In the genomic region with DNA sequence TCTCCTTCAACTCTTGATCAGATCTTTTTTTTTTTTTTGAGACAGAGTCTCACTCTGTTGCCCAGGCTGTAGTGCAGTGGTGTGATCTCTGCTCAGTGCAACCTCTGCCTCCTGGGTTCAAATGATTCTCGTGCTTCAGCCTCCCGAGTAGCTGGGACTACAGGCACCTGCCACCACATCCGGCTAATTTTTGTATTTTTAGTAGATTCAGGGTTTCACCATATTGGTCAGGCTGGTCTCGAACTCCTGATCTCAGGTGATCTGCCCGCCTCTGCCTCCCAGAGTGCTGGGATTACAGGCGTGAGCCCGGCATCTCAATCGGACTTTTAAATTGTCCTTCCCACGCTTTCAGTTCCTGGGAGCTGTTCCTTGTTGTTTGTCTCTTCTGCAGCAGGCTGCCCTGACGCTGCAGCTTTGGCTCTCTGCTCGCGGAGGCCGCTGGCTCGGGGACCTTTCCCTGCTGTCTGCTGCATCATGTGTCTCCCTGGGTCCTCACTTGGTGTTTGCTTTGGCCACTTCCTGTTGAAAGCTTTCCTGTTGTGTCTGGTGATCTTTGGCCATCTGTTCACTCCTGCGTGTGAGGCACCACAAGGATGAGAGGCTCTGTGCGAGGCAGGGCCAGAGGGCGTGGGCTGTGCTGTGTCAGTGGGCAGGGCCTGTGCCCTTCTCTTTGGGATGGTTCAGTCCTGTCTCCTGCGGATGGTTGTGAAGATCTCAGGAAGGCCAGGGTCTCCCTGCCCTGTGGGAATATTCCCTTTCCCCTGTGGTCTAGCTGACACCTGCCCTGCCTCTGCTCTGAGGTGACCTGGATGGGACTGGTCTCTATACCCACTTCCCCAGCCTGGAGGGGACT, we compare ENCODE assay signal across 13 cellular contexts. TPM values are rescaled to one million over a fixed set of nuclear protein-coding genes. Genes with fewer than 3 reads are reported as not detected.
A peak's percentile ranks its signal among the peaks of the same experiment; 100 is the strongest.
DNase-seq lines count a peak whose midpoint lies in the region; ATAC-seq and TF ChIP-seq lines count a peak whose summit lies in the region.
"Had no signal": no experiment of that assay in that cellular context is flagged by ENCODE, and none has a peak within 500 bp of the region (broad histone marks: within the 10 kb centered on the region; RNA-seq: fewer than 3 reads in every experiment).

No MANE protein-coding gene starts in this region.

- no TSS peak for BruUV-seq in Caco-2 (replicated peaks; lab: Mats Ljungman, UMichigan)

- peaks cover 10% of the 10 kb centered on the region for H3K36me3 Mint-ChIP-seq in Caco-2 (ENCODE audit: insufficient read depth, unreplicated experiment)
- no peaks in the 10 kb centered on the region for H3K36me3 Mint-ChIP-seq in CD4-positive, alpha-beta T cell (ENCODE audit: low read depth)
- H3K36me3 Mint-ChIP-seq in naive thymus-derived CD8-positive, alpha-beta T cell = peaks cover 0 to 4% (median 0%) of the 10 kb centered on the region in 3 donors

- peak overlapping the region; percentile 63 for H3K27ac Mint-ChIP-seq in Caco-2 (ENCODE audit: unreplicated experiment)
- no peak overlapping the region for H3K27ac Mint-ChIP-seq in CD4-positive, alpha-beta T cell
- peak overlapping the region in 2 of 10 donors; percentile 55 to 80 for H3K27ac Mint-ChIP-seq in naive thymus-derived CD8-positive, alpha-beta T cell
- H3K27ac Mint-ChIP-seq: activated CD8-positive, alpha-beta T cell treated with anti-CD3 and anti-CD28 coated beads, Interleukin-2, amount 10 ng/mL, durations not matched to agents 7 days and 5 days; HFFc6 had no signal

- peak overlapping the region; percentile 16 for H4K8ac ChIP-seq in mesenchymal stem cell (ENCODE audit: low read length)

- H3K9ac ChIP-seq in mesenchymal stem cell (ENCODE audit: low read length) = no peak overlapping the region

- H2BK5ac ChIP-seq in mesenchymal stem cell (ENCODE audit: low read depth, low read length, poor library complexity, severe bottlenecking) = no peak overlapping the region

- WGBS in mesenchymal stem cell = 81% methylated on average over 18 of the region's 18 CpGs

- no peak overlapping the region for H3K23ac ChIP-seq in mesenchymal stem cell (ENCODE audit: low read length in 2 of 2)

- DNase-seq in Caco-2 = no peak
- peak; percentile 72 for DNase-seq in NCI-H69 (lab: John Stamatoyannopoulos, UW)
- DNase-seq in cerebellar nuclear complex (lab: John Stamatoyannopoulos, UW) = peak; percentile 63 to 70
- peak; percentile 85 for DNase-seq in mesenchymal stem cell
- DNase-seq in CD4-positive, alpha-beta T cell = no peak
- no peak for DNase-seq in NCI-H446 (lab: John Stamatoyannopoulos, UW)
- no peak for DNase-seq in naive thymus-derived CD8-positive, alpha-beta T cell
- DNase-seq: activated CD8-positive, alpha-beta T cell treated with anti-CD3 and anti-CD28 coated beads, Interleukin-2, amount 10 ng/mL, durations not matched to agents 7 days and 5 days; BE2C; HFFc6; NCI-H526 had no signal

- no peak for TF ChIP-seq CTCF in Caco-2 (IDR thresholded peaks at IDR 0.05; ENCODE audit: insufficient read depth in 1 of 2, low read depth in 1 of 2, low read length in 1 of 2, severe bottlenecking in 1 of 2, unreplicated experiment in 1 of 2)
- no peak for TF ChIP-seq CTCF in CD4-positive, alpha-beta T cell (IDR thresholded peaks at IDR 0.05)

- no peak overlapping the region for H2AFZ ChIP-seq in mesenchymal stem cell (ENCODE audit: low read depth, low read length)

- no peaks in the 10 kb centered on the region for H3K9me3 ChIP-seq in Caco-2
- no peaks in the 10 kb centered on the region for H3K9me3 ChIP-seq in mesenchymal stem cell (ENCODE audit: control insufficient read depth, low read length)
- H3K9me3 ChIP-seq in CD4-positive, alpha-beta T cell (ENCODE audit: control insufficient read depth, low read length) = no peaks in the 10 kb centered on the region
- H3K9me3 ChIP-seq: BE2C, tibial nerve had no signal

- no peak overlapping the region for H3K14ac ChIP-seq in mesenchymal stem cell (ENCODE audit: low read length in 2 of 2)

- no peak overlapping the region for H3K27ac ChIP-seq in mesenchymal stem cell (ENCODE audit: low read length, poor library complexity, severe bottlenecking)
- H3K27ac ChIP-seq in CD4-positive, alpha-beta T cell (ENCODE audit: low read depth, low read length) = no peak overlapping the region

- H3K4me1 Mint-ChIP-seq in Caco-2 (ENCODE audit: low read depth, unreplicated experiment) = no peaks in the 10 kb centered on the region
- H3K4me1 Mint-ChIP-seq in CD4-positive, alpha-beta T cell (ENCODE audit: low read depth) = no peaks in the 10 kb centered on the region
- H3K4me1 Mint-ChIP-seq in naive thymus-derived CD8-positive, alpha-beta T cell = peaks cover 0 to 5% (median 0%) of the 10 kb centered on the region in 4 donors

- no peak overlapping the region for H2BK12ac ChIP-seq in mesenchymal stem cell (ENCODE audit: low read length in 2 of 2)

- H3K18ac ChIP-seq in mesenchymal stem cell (ENCODE audit: low read depth in 1 of 2, low read length in 2 of 2) = no peak overlapping the region

- no peak overlapping the region for H2AK5ac ChIP-seq in mesenchymal stem cell (ENCODE audit: low read length, severe bottlenecking)

- ATAC-seq in CD4-positive, alpha-beta T cell (ENCODE audit: poor library complexity) = no peak
- ATAC-seq in naive thymus-derived CD8-positive, alpha-beta T cell = no peak
- no peak for ATAC-seq in GM21576 (IDR thresholded peaks at IDR 0.05; ENCODE audit: unreplicated experiment)
- ATAC-seq: activated CD8-positive, alpha-beta T cell treated with anti-CD3 and anti-CD28 coated beads, Interleukin-2, amount 10 ng/mL, durations not matched to agents 7 days and 5 days had no signal

- no peaks in the 10 kb centered on the region for H3K27me3 Mint-ChIP-seq in Caco-2 (ENCODE audit: insufficient read depth, unreplicated experiment)
- no peaks in the 10 kb centered on the region for H3K27me3 Mint-ChIP-seq in CD4-positive, alpha-beta T cell
- no peaks in the 10 kb centered on the region for H3K27me3 Mint-ChIP-seq in naive thymus-derived CD8-positive, alpha-beta T cell

- peak overlapping the region in 1 of 2 experiments; percentile 37 for H3K4ac ChIP-seq in mesenchymal stem cell (ENCODE audit: low read depth in 1 of 2, low read length in 2 of 2)

- peaks cover 4% of the 10 kb centered on the region for H3K79me1 ChIP-seq in mesenchymal stem cell (replicated peaks; ENCODE audit: low read length, poor library complexity, severe bottlenecking)

- intact Hi-C loops in Caco-2 (cut with micrococcal nuclease; ENCODE audit: unreplicated experiment) = no loop called here
- intact Hi-C loops in CD4-positive, alpha-beta T cell (cut with DNase I, micrococcal nuclease) = no loop called here

- H3K4me2 ChIP-seq in mesenchymal stem cell (ENCODE audit: low read length, poor library complexity, severe bottlenecking) = no peak overlapping the region

- POLR2A ChIA-PET in Caco-2 (lab: Charles Lee) = no interaction called here
- POLR2A ChIA-PET in CD4-positive, alpha-beta T cell (lab: Charles Lee) = no interaction called here
- POLR2A ChIA-PET in naive thymus-derived CD8-positive, alpha-beta T cell (lab: Charles Lee) = no interaction called here

- peaks cover 4% of the 10 kb centered on the region for H3K36me3 ChIP-seq in Caco-2 (ENCODE audit: control insufficient read depth, insufficient read depth, low read length)
- H3K36me3 ChIP-seq in mesenchymal stem cell (ENCODE audit: control insufficient read depth in 1 of 2, insufficient read depth in 2 of 2, low read depth in 1 of 2, low read length in 2 of 2) = peaks cover 11 to 53% of the 10 kb centered on the region in 2 experiments
- H3K36me3 ChIP-seq: BE2C had no signal

- H2BK15ac ChIP-seq in mesenchymal stem cell (ENCODE audit: low read depth, poor library complexity, severe bottlenecking) = no peak overlapping the region

- H3K4me3 ChIP-seq in Caco-2 (ENCODE audit: low read depth, low read length) = no peak overlapping the region
- H3K4me3 ChIP-seq in mesenchymal stem cell (ENCODE audit: insufficient read depth in 1 of 2, low read depth in 1 of 2, low read length in 2 of 2) = no peak overlapping the region
- H3K4me3 ChIP-seq: tibial nerve had no signal

- CTCF ChIA-PET in Caco-2 (lab: Charles Lee) = interaction anchor here (0.6 to 0.9 kb wide), 2 partner anchors 29 to 60 kb away, joined by 3 to 5 read pairs; no protein-coding TSS in a partner anchor
- CTCF ChIA-PET in CD4-positive, alpha-beta T cell (lab: Charles Lee) = no interaction called here

- H4K91ac ChIP-seq in mesenchymal stem cell (ENCODE audit: low read length) = peak overlapping the region; percentile 8

- H3K4me1 ChIP-seq in Caco-2 = no peaks in the 10 kb centered on the region
- peaks cover 8% of the 10 kb centered on the region for H3K4me1 ChIP-seq in mesenchymal stem cell (ENCODE audit: control insufficient read depth, insufficient read depth, low read depth, low read length)
- H3K4me1 ChIP-seq: BE2C had no signal

- H2BK120ac ChIP-seq in mesenchymal stem cell (ENCODE audit: low read depth, low read length) = no peak overlapping the region

- H3K27me3 ChIP-seq in Caco-2 (replicated peaks; ENCODE audit: control insufficient read depth, insufficient read depth, low read length) (no peaks in the 10 kb centered on the region), mesenchymal stem cell (ENCODE audit: control insufficient read depth in 1 of 2, insufficient read depth in 1 of 2, low read length in 2 of 2) (no peaks in the 10 kb centered on the region)
- H3K27me3 ChIP-seq in CD4-positive, alpha-beta T cell (ENCODE audit: control insufficient read depth, insufficient read depth, low read length) = no peaks in the 10 kb centered on the region
- H3K27me3 ChIP-seq: BE2C, tibial nerve had no signal

- H3K9me3 Mint-ChIP-seq in Caco-2 (ENCODE audit: unreplicated experiment) = no peaks in the 10 kb centered on the region
- H3K9me3 Mint-ChIP-seq in CD4-positive, alpha-beta T cell = no peaks in the 10 kb centered on the region
- no peaks in the 10 kb centered on the region for H3K9me3 Mint-ChIP-seq in naive thymus-derived CD8-positive, alpha-beta T cell
- H3K9me3 Mint-ChIP-seq: HFFc6 had no signal

- H3K4me3 Mint-ChIP-seq in Caco-2 (ENCODE audit: unreplicated experiment) = no peak overlapping the region
- no peak overlapping the region for H3K4me3 Mint-ChIP-seq in CD4-positive, alpha-beta T cell
- no peak overlapping the region for H3K4me3 Mint-ChIP-seq in naive thymus-derived CD8-positive, alpha-beta T cell
- H3K4me3 Mint-ChIP-seq: activated CD8-positive, alpha-beta T cell treated with anti-CD3 and anti-CD28 coated beads, Interleukin-2, amount 10 ng/mL, durations not matched to agents 7 days and 5 days; HFFc6 had no signal

RNA-seq across cellular contexts. Expression of a gene that starts 18.4 kb away (rescaled TPM):
- 85.3 and 87.9 TPM in 2 replicates for total RNA-seq in Caco-2 (2022)
- polyA plus RNA-seq in mesenchymal stem cell (2013, experiment 1 of 2) = 22.1 TPM
- polyA plus RNA-seq in mesenchymal stem cell (2013, experiment 2 of 2) = 19.9 TPM
- total RNA-seq in CD4-positive, alpha-beta T cell = 10 to 100 TPM; 35.5 to 36.9 TPM
- 10 to 100 TPM; 63.1 to 63.2 TPM for total RNA-seq in naive thymus-derived CD8-positive, alpha-beta T cell
- polyA plus RNA-seq in naive thymus-derived CD8-positive, alpha-beta T cell = 1 to 10 TPM; 5.5 to 7.9 (median 6.0) TPM

RNA-seq across cellular contexts. Expression of a gene that starts 51.1 kb away (rescaled TPM):
- total RNA-seq in Caco-2 (2022) = 0.14 TPM in 1 of 2 replicates, not detected in the other
- 0.03 TPM for polyA plus RNA-seq in mesenchymal stem cell (2013, experiment 1 of 2)
- polyA plus RNA-seq in mesenchymal stem cell (2013, experiment 2 of 2) = not detected
- not detected for total RNA-seq in CD4-positive, alpha-beta T cell
- total RNA-seq in naive thymus-derived CD8-positive, alpha-beta T cell = not detected
- not detected for polyA plus RNA-seq in naive thymus-derived CD8-positive, alpha-beta T cell
- total RNA-seq: activated CD8-positive, alpha-beta T cell treated with anti-CD3 and anti-CD28 coated beads, Interleukin-2, amount 10 ng/mL, durations not matched to agents 7 days and 5 days; HFFc6; tibial nerve had no signal

RNA-seq across cellular contexts. Expression of a gene that starts 57.7 kb away (rescaled TPM):
- total RNA-seq in Caco-2 (2022) = not detected in 2 replicates
- 0.62 TPM for polyA plus RNA-seq in mesenchymal stem cell (2013, experiment 1 of 2)
- 0.64 TPM for polyA plus RNA-seq in mesenchymal stem cell (2013, experiment 2 of 2)
- under 1 TPM; 0.45 to 0.55 TPM for total RNA-seq in CD4-positive, alpha-beta T cell
- 1 to 10 TPM; 4.7 to 5.3 TPM for total RNA-seq in naive thymus-derived CD8-positive, alpha-beta T cell
- polyA plus RNA-seq in naive thymus-derived CD8-positive, alpha-beta T cell = 1 to 10 TPM; 1.5 to 3.3 (median 1.7) TPM

Comparison
In these comparisons a context has a peak if more than half of its experiments do, and no peak if none do; other contexts are left out.
1. DNase-seq: peak in NCI-H69 (single experiment), cerebellar nuclear complex (2 of 2) and mesenchymal stem cell (single experiment); none in Caco-2 (0 of 2), CD4-positive, alpha-beta T cell (0 of 10), NCI-H446 (0 of 2) and naive thymus-derived CD8-positive, alpha-beta T cell (0 of 10).